Comparison of ENCODE assay signal across 23 cellular contexts in genomic region chr15:71463156-71463555, GRCh38.
DNase-seq lines count a peak whose midpoint lies in the region; ATAC-seq and TF ChIP-seq lines count a peak whose summit lies in the region.
"Had no signal": no experiment of that assay in that cellular context is flagged by ENCODE, and none has a peak within 500 bp of the region (broad histone marks: within the 10 kb centered on the region; RNA-seq: fewer than 3 reads in every experiment).

No MANE protein-coding gene starts in this region.

- no peaks in the 10 kb centered on the region for H3K9me3 Mint-ChIP-seq in natural killer cell treated with Interleukin-12 subunit alpha and Interleukin-12 subunit beta and Interleukin-15 and Interleukin-18, amount 100 ng/mL, for 72 hours
- H3K9me3 Mint-ChIP-seq: CD4-positive, alpha-beta memory T cell; CD8-positive, alpha-beta memory T cell had no signal

- no peaks in the 10 kb centered on the region for H3K36me3 ChIP-seq in right atrium auricular region
- H3K36me3 ChIP-seq: BE2C, BLaER1 had no signal

- no peak for TF ChIP-seq CTCF in right atrium auricular region (IDR thresholded peaks at IDR 0.05)

- no peak overlapping the region for H3K27ac Mint-ChIP-seq in natural killer cell treated with Interleukin-12 subunit alpha and Interleukin-12 subunit beta and Interleukin-15 and Interleukin-18, amount 100 ng/mL, for 72 hours
- H3K27ac Mint-ChIP-seq: CD14-positive monocyte; CD4-positive, alpha-beta memory T cell; CD4-positive, CD25-positive, alpha-beta regulatory T cell; CD8-positive, alpha-beta memory T cell had no signal

- peaks cover 29 to 41% of the 10 kb centered on the region in 2 donors for H3K27me3 Mint-ChIP-seq in natural killer cell treated with Interleukin-12 subunit alpha and Interleukin-12 subunit beta and Interleukin-15 and Interleukin-18, amount 100 ng/mL, for 72 hours

- no peaks in the 10 kb centered on the region for H3K27me3 ChIP-seq in right atrium auricular region
- H3K27me3 ChIP-seq: BLaER1 had no signal

- H3K9me3 ChIP-seq in right atrium auricular region, result no peaks in the 10 kb centered on the region
- H3K9me3 ChIP-seq: BE2C, BLaER1 had no signal

- no peak overlapping the region for H3K27ac ChIP-seq in right atrium auricular region
- H3K27ac ChIP-seq in caudate nucleus (ENCODE audit: low read depth, low read length), result peak overlapping the region; percentile 86
- H3K27ac ChIP-seq: BLaER1 had no signal

- H3K4me1 Mint-ChIP-seq in natural killer cell treated with Interleukin-12 subunit alpha and Interleukin-12 subunit beta and Interleukin-15 and Interleukin-18, amount 100 ng/mL, for 72 hours (ENCODE audit: low read depth in 2 of 2), result no peaks in the 10 kb centered on the region
- H3K4me1 Mint-ChIP-seq: CD14-positive monocyte; CD4-positive, alpha-beta memory T cell; CD4-positive, CD25-positive, alpha-beta regulatory T cell; CD8-positive, alpha-beta memory T cell had no signal

- H3K4me3 Mint-ChIP-seq in natural killer cell treated with Interleukin-12 subunit alpha and Interleukin-12 subunit beta and Interleukin-15 and Interleukin-18, amount 100 ng/mL, for 72 hours, result no peak overlapping the region
- H3K4me3 Mint-ChIP-seq: CD14-positive monocyte; CD4-positive, alpha-beta memory T cell; CD4-positive, CD25-positive, alpha-beta regulatory T cell; CD8-positive, alpha-beta memory T cell had no signal

- H3K36me3 Mint-ChIP-seq in natural killer cell treated with Interleukin-12 subunit alpha and Interleukin-12 subunit beta and Interleukin-15 and Interleukin-18, amount 100 ng/mL, for 72 hours, result no peaks in the 10 kb centered on the region
- H3K36me3 Mint-ChIP-seq: CD14-positive monocyte; CD4-positive, alpha-beta memory T cell; CD4-positive, CD25-positive, alpha-beta regulatory T cell; CD8-positive, alpha-beta memory T cell had no signal

- intact Hi-C loops in left ventricle myocardium superior (cut with micrococcal nuclease), result no loop called here

- peak; percentile 46 for ATAC-seq in left ventricle myocardium superior
- no peak for ATAC-seq in natural killer cell treated with Interleukin-12 subunit alpha and Interleukin-12 subunit beta and Interleukin-15 and Interleukin-18, amount 100 ng/mL, for 72 hours

- H3K4me1 ChIP-seq in right atrium auricular region, result peaks cover 0 to 5% of the 10 kb centered on the region in 2 donors
- H3K4me1 ChIP-seq: BE2C, BLaER1 had no signal

- DNase-seq in left ventricle myocardium superior (no peak), right atrium auricular region (ENCODE audit: low spot score) (no peak), caudate nucleus (lab: John Stamatoyannopoulos, UW) (no peak), fibroblast of peridontal ligament (ENCODE audit: extremely low read depth) (peak; percentile 18), mucosa of gallbladder (ENCODE audit: low spot score) (no peak)
- no peak for DNase-seq in natural killer cell treated with Interleukin-12 subunit alpha and Interleukin-12 subunit beta and Interleukin-15 and Interleukin-18, amount 100 ng/mL, for 72 hours (ENCODE audit: low spot score)
- DNase-seq: 8988T; ACHN; BE2C; C1 segment of cervical spinal cord; CD4-positive, alpha-beta memory T cell; CD4-positive, CD25-positive, alpha-beta regulatory T cell; CD8-positive, alpha-beta memory T cell; COR-L47; DMS 273 treated with DMSO at 0.1 percent for 48 hours; DMS153; DMS53; DMS79; DND-41; EL; GDM1 had no signal

- H3K4me3 ChIP-seq in right atrium auricular region, result no peak overlapping the region
- H3K4me3 ChIP-seq: BLaER1 had no signal
